ENCODE assay signal across 8 cellular contexts in the genomic region with DNA sequence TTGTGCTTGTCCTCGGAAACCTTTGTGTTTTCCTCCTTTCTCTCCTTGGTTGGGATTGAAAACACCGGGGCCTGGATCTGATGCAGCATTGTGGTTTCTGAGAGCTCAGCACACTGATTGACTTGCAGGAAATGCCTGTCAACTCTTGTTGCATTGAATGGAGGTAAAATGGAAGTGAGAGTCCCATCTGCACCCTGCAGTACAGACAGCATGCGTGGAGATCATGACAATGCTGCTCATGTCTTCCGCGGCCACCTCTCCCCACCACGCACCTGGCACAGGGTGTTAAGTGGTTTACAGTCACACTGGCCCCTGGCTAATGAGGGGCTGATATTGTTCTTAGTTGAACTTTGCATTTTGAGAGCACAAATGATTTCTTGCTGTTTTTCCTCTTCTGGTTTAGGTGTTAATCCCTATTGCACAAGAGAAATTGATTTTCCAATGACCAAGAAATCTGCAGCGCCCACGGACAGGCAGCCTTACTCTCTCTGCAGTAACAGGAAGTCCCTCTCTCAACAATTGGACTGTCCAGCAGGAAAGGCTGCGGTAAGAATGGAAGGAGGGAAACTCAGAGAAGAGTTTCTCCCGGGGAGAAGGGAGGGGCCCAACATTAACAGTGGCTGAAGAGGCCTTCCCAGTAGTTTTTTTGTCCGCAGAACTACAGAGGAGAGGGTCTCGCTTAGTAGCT. TPM values are rescaled to one million over a fixed set of nuclear protein-coding genes. Genes with fewer than 3 reads are reported as not detected.
DNase-seq lines count a peak whose midpoint lies in the region; ATAC-seq and TF ChIP-seq lines count a peak whose summit lies in the region.

No MANE protein-coding gene starts in this region.

- H3K27ac ChIP-seq in psoas muscle = no peak overlapping the region

- DNase-seq in NCI-H510A treated with DMSO at 0.1 percent for 48 hours (lab: John Stamatoyannopoulos, UW) = peak; percentile 36
- DNase-seq in NCI-H510A (lab: John Stamatoyannopoulos, UW) = no peak
- no peak for DNase-seq in central memory CD8-positive, alpha-beta T cell (ENCODE audit: low spot score in 2 of 2)
- no peak for DNase-seq in psoas muscle
- no peak for DNase-seq in HFFc6
- no peak for DNase-seq in NCI-H345 (lab: John Stamatoyannopoulos, UW)
- no peak for DNase-seq in hepatic stellate cell (ENCODE audit: low spot score)

- TF ChIP-seq CTCF in psoas muscle (IDR thresholded peaks at IDR 0.05) (no peak), HFFc6 (IDR thresholded peaks at IDR 0.05) (no peak)

- no peaks in the 10 kb centered on the region for H3K9me3 ChIP-seq in psoas muscle

- 41 to 54% (median 44%) methylated on average over 12 of the region's 12 CpGs for WGBS in psoas muscle, 3 donors

- peaks cover 5% of the 10 kb centered on the region for H3K4me1 ChIP-seq in psoas muscle

- no peaks in the 10 kb centered on the region for H3K36me3 ChIP-seq in psoas muscle (ENCODE audit: insufficient read depth in 1 of 2, low read depth in 1 of 2)

- no peaks in the 10 kb centered on the region for H3K9me3 Mint-ChIP-seq in central memory CD8-positive, alpha-beta T cell
- no peaks in the 10 kb centered on the region for H3K9me3 Mint-ChIP-seq in HFFc6

- ATAC-seq in HG03342 (IDR thresholded peaks at IDR 0.05; ENCODE audit: unreplicated experiment) (peak; percentile 7), psoas muscle (peak in 3 of 4 donors; percentile 22 to 30 (median 22))
- ATAC-seq in central memory CD8-positive, alpha-beta T cell (replicated peaks; ENCODE audit: extremely low read depth, poor library complexity, severe bottlenecking) = no peak

- H3K4me1 Mint-ChIP-seq in central memory CD8-positive, alpha-beta T cell = peaks cover 18% of the 10 kb centered on the region
- peaks cover 21% of the 10 kb centered on the region for H3K4me1 Mint-ChIP-seq in HFFc6 (ENCODE audit: low read depth)

- H3K4me3 ChIP-seq in psoas muscle = peak overlapping the region; percentile 12

- peaks cover 1% of the 10 kb centered on the region for H3K36me3 Mint-ChIP-seq in central memory CD8-positive, alpha-beta T cell (ENCODE audit: insufficient read depth)
- no peaks in the 10 kb centered on the region for H3K36me3 Mint-ChIP-seq in HFFc6 (ENCODE audit: low read depth)

- peaks cover 29% of the 10 kb centered on the region for H3K27me3 Mint-ChIP-seq in central memory CD8-positive, alpha-beta T cell
- peaks cover 16% of the 10 kb centered on the region for H3K27me3 Mint-ChIP-seq in HFFc6 (ENCODE audit: insufficient read depth)

- intact Hi-C loops in psoas muscle (cut with DNase I) = loop anchor here (5.0 to 10.0 kb wide), 4 partner anchors 108 to 288 kb away; a partner anchor contains a TSS

- H3K27me3 ChIP-seq in psoas muscle (ENCODE audit: insufficient read depth in 3 of 3, low read length in 2 of 3) = peaks cover 0 to 6% (median 0%) of the 10 kb centered on the region in 3 donors

- peak overlapping the region; percentile 56 for H3K4me3 Mint-ChIP-seq in central memory CD8-positive, alpha-beta T cell
- H3K4me3 Mint-ChIP-seq in HFFc6 = no peak overlapping the region; the same call in 1 of the 2 replicates

- H3K27ac Mint-ChIP-seq in central memory CD8-positive, alpha-beta T cell (ENCODE audit: low read depth) = no peak overlapping the region
- H3K27ac Mint-ChIP-seq in HFFc6 = no peak overlapping the region

RNA-seq across cellular contexts. Expression of a gene that starts 58.5 kb away (rescaled TPM):
- 1 to 10 TPM in 2 of 4 donors, under 1 TPM in 2; 0.25 to 1.9 (median 0.92) TPM for total RNA-seq in psoas muscle
- under 1 TPM; 0.49 to 0.64 (median 0.55) TPM for polyA plus RNA-seq in psoas muscle
- 1 to 10 TPM; 2.7 to 4.0 (median 3.6) TPM for total RNA-seq in HFFc6 (2021; fragmentation: NEBNext Ultra II Directional; extraction: Animal tissue kit (Norgen Biotek cat#: 25700))
